34 cellular contexts compared by ENCODE assay signal in the genomic region with DNA sequence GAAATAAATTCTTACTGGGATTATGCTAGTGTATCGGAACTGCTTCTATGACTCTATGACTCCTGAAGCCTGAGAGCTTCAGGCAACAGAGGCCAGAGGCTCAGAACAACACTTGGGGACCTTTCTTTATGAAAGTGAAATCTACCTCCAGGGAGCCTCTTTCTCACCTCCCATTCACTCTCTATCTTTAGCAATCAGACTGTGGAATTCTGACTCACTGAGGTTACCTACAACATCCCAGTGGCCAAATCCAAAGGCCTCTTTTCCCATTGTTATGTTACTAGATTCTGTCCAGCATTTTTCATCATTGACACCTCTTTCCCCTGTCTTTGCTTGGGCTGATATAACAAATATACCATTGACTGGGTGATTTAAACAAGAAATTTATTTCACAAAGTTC. TPM values are rescaled to one million over a fixed set of nuclear protein-coding genes. Genes with fewer than 3 reads are reported as not detected.
"Had no signal": no experiment of that assay in that cellular context is flagged by ENCODE, and none has a peak within 500 bp of the region (broad histone marks: within the 10 kb centered on the region; RNA-seq: fewer than 3 reads in every experiment).

No MANE protein-coding gene starts in this region.

- ATAC-seq: activated CD4-positive, alpha-beta T cell treated with anti-CD3 and anti-CD28 coated beads for 36 hours; activated CD8-positive, alpha-beta memory T cell treated with anti-CD3 and anti-CD28 coated beads, Interleukin-2, amount 10 ng/mL, durations not matched to agents 7 days and 5 days; activated CD8-positive, alpha-beta T cell treated with anti-CD3 and anti-CD28 coated beads, Interleukin-2, amount 10 ng/mL, durations not matched to agents 7 days and 5 days; activated naive CD8-positive, alpha-beta T cell treated with anti-CD3 and anti-CD28 coated beads, Interleukin-2, amount 50 U/mL, for 24 hours; body of pancreas; effector memory CD8-positive, alpha-beta T cell; gastroesophageal sphincter had no signal

- H3K36me3 ChIP-seq: adrenal gland, esophagus squamous epithelium, gastroesophageal sphincter had no signal

- H3K9me3 ChIP-seq: adrenal gland, body of pancreas, esophagus squamous epithelium, gastroesophageal sphincter had no signal

- H3K27ac ChIP-seq: adrenal gland, body of pancreas, epithelial cell of prostate, esophagus squamous epithelium, gastroesophageal sphincter had no signal

- H3K27me3 ChIP-seq: adrenal gland, body of pancreas had no signal

- DNase-seq: activated CD4-positive, alpha-beta memory T cell treated with anti-CD3 and anti-CD28 coated beads for 36 hours; activated CD4-positive, alpha-beta T cell treated with anti-CD3 and anti-CD28 coated beads for 36 hours; activated CD4-positive, alpha-beta T cell treated with anti-CD3 and anti-CD28 coated beads, Interleukin-2, amount 10 ng/mL, durations not matched to agents 24 days and 14 days; activated CD4-positive, CD25-positive, alpha-beta regulatory T cell; activated CD4-positive, CD25-positive, alpha-beta regulatory T cell treated with anti-CD3 and anti-CD28 coated beads, Interleukin-2, amount 50 U/mL, for 72 hours; activated CD8-positive, alpha-beta memory T cell treated with anti-CD3 and anti-CD28 coated beads, Interleukin-2, amount 10 ng/mL, durations not matched to agents 7 days and 5 days; activated CD8-positive, alpha-beta memory T cell treated with anti-CD3 and anti-CD28 coated beads, Interleukin-2, amount 50 U/mL, for 4 hours; activated CD8-positive, alpha-beta T cell treated with anti-CD3 and anti-CD28 coated beads, Interleukin-2, amount 10 ng/mL, durations not matched to agents 7 days and 5 days; activated effector memory CD4-positive, alpha-beta T cell treated with anti-CD3 and anti-CD28 coated beads, Interleukin-2, amount 50 U/mL, for 16 hours; activated naive CD4-positive, alpha-beta T cell treated with anti-CD3 and anti-CD28 coated beads for 36 hours; activated naive CD8-positive, alpha-beta T cell treated with anti-CD3 and anti-CD28 coated beads for 36 hours; activated naive CD8-positive, alpha-beta T cell treated with anti-CD3 and anti-CD28 coated beads, Interleukin-2, amount 50 U/mL, for 24 hours; activated T-cell treated with anti-CD3 and anti-CD28 coated beads, Interleukin-2, amount 50 U/mL, for 1 hour; activated T-cell treated with anti-CD3 and anti-CD28 coated beads, Interleukin-2, amount 50 U/mL, for 48 hours; adrenal gland; aorta; body of pancreas; cortex of kidney; dermis blood vessel endothelial cell; effector CD4-positive, alpha-beta T cell; effector memory CD8-positive, alpha-beta T cell; esophagus squamous epithelium; foreskin melanocyte; T-helper 2 cell had no signal

- H3K4me1 ChIP-seq: adrenal gland, body of pancreas, esophagus squamous epithelium, gastroesophageal sphincter had no signal

- H3K4me3 ChIP-seq: adrenal gland, body of pancreas, esophagus squamous epithelium, gastroesophageal sphincter had no signal

RNA-seq across cellular contexts. Expression of a gene that starts 14.1 kb away (rescaled TPM):
- total RNA-seq: dermis blood vessel endothelial cell had no signal

RNA-seq across cellular contexts. Expression of a gene that starts 18.9 kb away (rescaled TPM):
- total RNA-seq: activated CD4-positive, alpha-beta memory T cell treated with anti-CD3 and anti-CD28 coated beads for 36 hours; activated CD4-positive, alpha-beta T cell treated with anti-CD3 and anti-CD28 coated beads for 36 hours; activated CD4-positive, alpha-beta T cell treated with anti-CD3 and anti-CD28 coated beads, Interleukin-2, amount 10 ng/mL, durations not matched to agents 24 days and 14 days; activated CD8-positive, alpha-beta memory T cell treated with anti-CD3 and anti-CD28 coated beads for 36 hours; activated CD8-positive, alpha-beta memory T cell treated with anti-CD3 and anti-CD28 coated beads, Interleukin-2, amount 10 ng/mL, durations not matched to agents 7 days and 5 days; activated CD8-positive, alpha-beta T cell treated with anti-CD3 and anti-CD28 coated beads, Interleukin-2, amount 10 ng/mL, durations not matched to agents 7 days and 5 days; activated naive CD4-positive, alpha-beta T cell treated with anti-CD3 and anti-CD28 coated beads for 36 hours; activated naive CD8-positive, alpha-beta T cell treated with anti-CD3 and anti-CD28 coated beads for 36 hours; activated T-helper 1 cell treated with anti-CD3 and anti-CD28 coated beads, Interleukin-12 subunit alpha, Interleukin-12 subunit beta, Interleukin-2, Interleukin-4 antibody, amounts not matched to agents 30 ng/mL and 10 ng/mL and 1 ng/mL, durations not matched to agents 14 hours and 24 hours and 36 hours; activated T-helper 2 cell treated with anti-CD3 and anti-CD28 coated beads, Interferon-gamma antibody, Interleukin-2, Interleukin-4, amounts not matched to agents 10 μg/mL and 5 μg/mL and 100 μg/mL, durations not matched to agents 14 hours and 24 hours and 36 hours; adrenal gland; body of pancreas; cardiac septum; cerebellum; dermis blood vessel endothelial cell; fibroblast of lung; gastroesophageal sphincter; glomerular endothelial cell; T-helper 1 cell treated with Interleukin-12 subunit alpha and Interleukin-12 subunit beta and Interleukin-4 antibody, amounts not matched to agents 30 ng/mL and 1 ng/mL, for 36 hours had no signal
- polyA plus RNA-seq: adrenal gland, fibroblast of lung had no signal
